1 cellular context compared by ENCODE assay signal in the genomic region with DNA sequence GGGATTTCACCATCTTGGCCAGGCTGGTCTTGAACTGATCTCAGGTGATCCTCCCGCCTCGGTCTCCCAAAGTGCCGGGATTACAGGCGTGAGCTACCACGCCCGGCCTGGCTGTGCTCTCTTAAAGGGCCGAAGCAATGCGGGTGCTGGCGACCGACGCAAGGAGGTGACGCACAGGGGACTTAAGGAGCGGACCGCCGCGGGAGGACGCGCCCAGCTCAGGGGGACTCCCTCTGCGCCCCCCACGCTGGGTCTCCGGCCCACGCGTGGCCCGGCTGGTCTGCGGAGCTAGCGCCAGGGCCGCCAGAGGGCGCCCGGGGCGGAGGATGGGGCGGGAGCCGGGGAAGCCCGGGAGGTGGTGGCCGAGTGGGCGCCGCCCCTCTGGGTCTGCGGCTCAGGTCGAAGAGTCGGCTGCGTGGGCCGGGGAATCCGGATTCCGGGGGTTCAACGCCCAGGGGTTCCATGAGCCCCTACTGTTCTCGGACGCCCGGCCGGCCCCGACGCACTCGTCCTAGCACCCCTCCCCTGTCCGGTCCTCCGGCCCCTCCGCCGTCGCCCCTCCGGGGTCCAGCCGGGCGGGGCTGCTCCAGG.
TF ChIP-seq lines count a peak whose summit lies in the region.

No MANE protein-coding gene starts in this region.

TF ChIP-seq in GM12878, 131 proteins besides CTCF, POLR2A, EP300 and RAD21 (continued from another document and continues in another):
- TF ChIP-seq, protein P1, sequence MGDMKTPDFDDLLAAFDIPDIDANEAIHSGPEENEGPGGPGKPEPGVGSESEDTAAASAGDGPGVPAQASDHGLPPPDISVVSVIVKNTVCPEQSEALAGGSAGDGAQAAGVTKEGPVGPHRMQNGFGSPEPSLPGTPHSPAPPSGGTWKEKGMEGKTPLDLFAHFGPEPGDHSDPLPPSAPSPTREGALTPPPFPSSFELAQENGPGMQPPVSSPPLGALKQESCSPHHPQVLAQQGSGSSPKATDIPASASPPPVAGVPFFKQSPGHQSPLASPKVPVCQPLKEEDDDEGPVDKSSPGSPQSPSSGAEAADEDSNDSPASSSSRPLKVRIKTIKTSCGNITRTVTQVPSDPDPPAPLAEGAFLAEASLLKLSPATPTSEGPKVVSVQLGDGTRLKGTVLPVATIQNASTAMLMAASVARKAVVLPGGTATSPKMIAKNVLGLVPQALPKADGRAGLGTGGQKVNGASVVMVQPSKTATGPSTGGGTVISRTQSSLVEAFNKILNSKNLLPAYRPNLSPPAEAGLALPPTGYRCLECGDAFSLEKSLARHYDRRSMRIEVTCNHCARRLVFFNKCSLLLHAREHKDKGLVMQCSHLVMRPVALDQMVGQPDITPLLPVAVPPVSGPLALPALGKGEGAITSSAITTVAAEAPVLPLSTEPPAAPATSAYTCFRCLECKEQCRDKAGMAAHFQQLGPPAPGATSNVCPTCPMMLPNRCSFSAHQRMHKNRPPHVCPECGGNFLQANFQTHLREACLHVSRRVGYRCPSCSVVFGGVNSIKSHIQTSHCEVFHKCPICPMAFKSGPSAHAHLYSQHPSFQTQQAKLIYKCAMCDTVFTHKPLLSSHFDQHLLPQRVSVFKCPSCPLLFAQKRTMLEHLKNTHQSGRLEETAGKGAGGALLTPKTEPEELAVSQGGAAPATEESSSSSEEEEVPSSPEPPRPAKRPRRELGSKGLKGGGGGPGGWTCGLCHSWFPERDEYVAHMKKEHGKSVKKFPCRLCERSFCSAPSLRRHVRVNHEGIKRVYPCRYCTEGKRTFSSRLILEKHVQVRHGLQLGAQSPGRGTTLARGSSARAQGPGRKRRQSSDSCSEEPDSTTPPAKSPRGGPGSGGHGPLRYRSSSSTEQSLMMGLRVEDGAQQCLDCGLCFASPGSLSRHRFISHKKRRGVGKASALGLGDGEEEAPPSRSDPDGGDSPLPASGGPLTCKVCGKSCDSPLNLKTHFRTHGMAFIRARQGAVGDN (IDR thresholded peaks at IDR 0.05) = no peak; the same call in 1 of the 2 replicates
- TF ChIP-seq RFX5 (IDR thresholded peaks at IDR 0.05; ENCODE audit: low read depth, low read length) = no peak
- peak; percentile 31; the same call in 1 of the 2 replicates for TF ChIP-seq EED (IDR thresholded peaks at IDR 0.05; ENCODE audit: low read depth)
- no peak for TF ChIP-seq CHD2 (IDR thresholded peaks at IDR 0.05; ENCODE audit: borderline replicate concordance, low read depth, low read length)
- TF ChIP-seq SMAD5 (IDR thresholded peaks at IDR 0.05; ENCODE audit: low read depth) = no peak
- TF ChIP-seq, protein P2, sequence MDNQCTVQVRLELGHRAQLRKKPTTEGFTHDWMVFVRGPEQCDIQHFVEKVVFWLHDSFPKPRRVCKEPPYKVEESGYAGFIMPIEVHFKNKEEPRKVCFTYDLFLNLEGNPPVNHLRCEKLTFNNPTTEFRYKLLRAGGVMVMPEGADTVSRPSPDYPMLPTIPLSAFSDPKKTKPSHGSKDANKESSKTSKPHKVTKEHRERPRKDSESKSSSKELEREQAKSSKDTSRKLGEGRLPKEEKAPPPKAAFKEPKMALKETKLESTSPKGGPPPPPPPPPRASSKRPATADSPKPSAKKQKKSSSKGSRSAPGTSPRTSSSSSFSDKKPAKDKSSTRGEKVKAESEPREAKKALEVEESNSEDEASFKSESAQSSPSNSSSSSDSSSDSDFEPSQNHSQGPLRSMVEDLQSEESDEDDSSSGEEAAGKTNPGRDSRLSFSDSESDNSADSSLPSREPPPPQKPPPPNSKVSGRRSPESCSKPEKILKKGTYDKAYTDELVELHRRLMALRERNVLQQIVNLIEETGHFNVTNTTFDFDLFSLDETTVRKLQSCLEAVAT (IDR thresholded peaks at IDR 0.05) = no peak
- TF ChIP-seq, protein P3, sequence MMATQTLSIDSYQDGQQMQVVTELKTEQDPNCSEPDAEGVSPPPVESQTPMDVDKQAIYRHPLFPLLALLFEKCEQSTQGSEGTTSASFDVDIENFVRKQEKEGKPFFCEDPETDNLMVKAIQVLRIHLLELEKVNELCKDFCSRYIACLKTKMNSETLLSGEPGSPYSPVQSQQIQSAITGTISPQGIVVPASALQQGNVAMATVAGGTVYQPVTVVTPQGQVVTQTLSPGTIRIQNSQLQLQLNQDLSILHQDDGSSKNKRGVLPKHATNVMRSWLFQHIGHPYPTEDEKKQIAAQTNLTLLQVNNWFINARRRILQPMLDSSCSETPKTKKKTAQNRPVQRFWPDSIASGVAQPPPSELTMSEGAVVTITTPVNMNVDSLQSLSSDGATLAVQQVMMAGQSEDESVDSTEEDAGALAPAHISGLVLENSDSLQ (IDR thresholded peaks at IDR 0.05) = no peak
- TF ChIP-seq CHD4 (IDR thresholded peaks at IDR 0.05) = 0 out of 2 replicates have a peak, but pooled peaks have one; percentile 68
- TF ChIP-seq TBL1XR1 (IDR thresholded peaks at IDR 0.05; ENCODE audit: low read depth, low read length) = no peak
- no peak for TF ChIP-seq CBFB (IDR thresholded peaks at IDR 0.05; ENCODE audit: low read depth)
- TF ChIP-seq IKZF2 (IDR thresholded peaks at IDR 0.05) = no peak
- TF ChIP-seq ZNF274 (IDR thresholded peaks at IDR 0.05; ENCODE audit: insufficient read depth, insufficient read length) = no peak
- TF ChIP-seq BCL11A (IDR thresholded peaks at IDR 0.05; ENCODE audit: low read depth, low read length) = no peak
- TF ChIP-seq, protein P4, sequence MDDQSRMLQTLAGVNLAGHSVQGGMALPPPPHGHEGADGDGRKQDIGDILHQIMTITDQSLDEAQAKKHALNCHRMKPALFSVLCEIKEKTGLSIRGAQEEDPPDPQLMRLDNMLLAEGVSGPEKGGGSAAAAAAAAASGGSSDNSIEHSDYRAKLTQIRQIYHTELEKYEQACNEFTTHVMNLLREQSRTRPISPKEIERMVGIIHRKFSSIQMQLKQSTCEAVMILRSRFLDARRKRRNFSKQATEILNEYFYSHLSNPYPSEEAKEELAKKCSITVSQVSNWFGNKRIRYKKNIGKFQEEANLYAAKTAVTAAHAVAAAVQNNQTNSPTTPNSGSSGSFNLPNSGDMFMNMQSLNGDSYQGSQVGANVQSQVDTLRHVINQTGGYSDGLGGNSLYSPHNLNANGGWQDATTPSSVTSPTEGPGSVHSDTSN (IDR thresholded peaks at IDR 0.05; ENCODE audit: insufficient replicate concordance, low read depth, low read length) = no peak
- no peak for TF ChIP-seq FOXM1 (IDR thresholded peaks at IDR 0.05; ENCODE audit: low read depth, low read length)
- TF ChIP-seq RB1 (IDR thresholded peaks at IDR 0.05; ENCODE audit: borderline replicate concordance) = 0 out of 2 replicates have a peak, but pooled peaks have one; percentile 60
- no peak for TF ChIP-seq ZBED1 (IDR thresholded peaks at IDR 0.05; ENCODE audit: borderline replicate concordance)
- TF ChIP-seq NR2C1 (IDR thresholded peaks at IDR 0.05) = no peak
- TF ChIP-seq NR2C2 (IDR thresholded peaks at IDR 0.05; ENCODE audit: borderline replicate concordance, control insufficient read depth, insufficient read length, low read depth) = no peak
- no peak for TF ChIP-seq MTA3 (IDR thresholded peaks at IDR 0.05; ENCODE audit: borderline replicate concordance, low read length)
- peak; percentile 21 to 72; a peak in 2 of 4 replicates for TF ChIP-seq BHLHE40 (IDR thresholded peaks at IDR 0.05; ENCODE audit: borderline replicate concordance in 1 of 2, low read depth in 2 of 2, low read length in 1 of 2)
- no peak for TF ChIP-seq SREBF1 (IDR thresholded peaks at IDR 0.05; ENCODE audit: low read length)
- TF ChIP-seq FOS (IDR thresholded peaks at IDR 0.05; ENCODE audit: borderline replicate concordance, extremely low read depth, insufficient read length) = no peak
- no peak; the same call in 1 of the 2 replicates for TF ChIP-seq CREB1 (IDR thresholded peaks at IDR 0.05; ENCODE audit: low read depth)
- TF ChIP-seq NR2F1 (conservative IDR thresholded peaks at IDR 0.05) = peak; percentile 81
- TF ChIP-seq, protein P5, sequence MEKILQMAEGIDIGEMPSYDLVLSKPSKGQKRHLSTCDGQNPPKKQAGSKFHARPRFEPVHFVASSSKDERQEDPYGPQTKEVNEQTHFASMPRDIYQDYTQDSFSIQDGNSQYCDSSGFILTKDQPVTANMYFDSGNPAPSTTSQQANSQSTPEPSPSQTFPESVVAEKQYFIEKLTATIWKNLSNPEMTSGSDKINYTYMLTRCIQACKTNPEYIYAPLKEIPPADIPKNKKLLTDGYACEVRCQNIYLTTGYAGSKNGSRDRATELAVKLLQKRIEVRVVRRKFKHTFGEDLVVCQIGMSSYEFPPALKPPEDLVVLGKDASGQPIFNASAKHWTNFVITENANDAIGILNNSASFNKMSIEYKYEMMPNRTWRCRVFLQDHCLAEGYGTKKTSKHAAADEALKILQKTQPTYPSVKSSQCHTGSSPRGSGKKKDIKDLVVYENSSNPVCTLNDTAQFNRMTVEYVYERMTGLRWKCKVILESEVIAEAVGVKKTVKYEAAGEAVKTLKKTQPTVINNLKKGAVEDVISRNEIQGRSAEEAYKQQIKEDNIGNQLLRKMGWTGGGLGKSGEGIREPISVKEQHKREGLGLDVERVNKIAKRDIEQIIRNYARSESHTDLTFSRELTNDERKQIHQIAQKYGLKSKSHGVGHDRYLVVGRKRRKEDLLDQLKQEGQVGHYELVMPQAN (conservative IDR thresholded peaks at IDR 0.05) = peak; percentile 37
- no peak for TF ChIP-seq NFIC (IDR thresholded peaks at IDR 0.05; ENCODE audit: low read depth, low read length)
- TF ChIP-seq, protein P6, sequence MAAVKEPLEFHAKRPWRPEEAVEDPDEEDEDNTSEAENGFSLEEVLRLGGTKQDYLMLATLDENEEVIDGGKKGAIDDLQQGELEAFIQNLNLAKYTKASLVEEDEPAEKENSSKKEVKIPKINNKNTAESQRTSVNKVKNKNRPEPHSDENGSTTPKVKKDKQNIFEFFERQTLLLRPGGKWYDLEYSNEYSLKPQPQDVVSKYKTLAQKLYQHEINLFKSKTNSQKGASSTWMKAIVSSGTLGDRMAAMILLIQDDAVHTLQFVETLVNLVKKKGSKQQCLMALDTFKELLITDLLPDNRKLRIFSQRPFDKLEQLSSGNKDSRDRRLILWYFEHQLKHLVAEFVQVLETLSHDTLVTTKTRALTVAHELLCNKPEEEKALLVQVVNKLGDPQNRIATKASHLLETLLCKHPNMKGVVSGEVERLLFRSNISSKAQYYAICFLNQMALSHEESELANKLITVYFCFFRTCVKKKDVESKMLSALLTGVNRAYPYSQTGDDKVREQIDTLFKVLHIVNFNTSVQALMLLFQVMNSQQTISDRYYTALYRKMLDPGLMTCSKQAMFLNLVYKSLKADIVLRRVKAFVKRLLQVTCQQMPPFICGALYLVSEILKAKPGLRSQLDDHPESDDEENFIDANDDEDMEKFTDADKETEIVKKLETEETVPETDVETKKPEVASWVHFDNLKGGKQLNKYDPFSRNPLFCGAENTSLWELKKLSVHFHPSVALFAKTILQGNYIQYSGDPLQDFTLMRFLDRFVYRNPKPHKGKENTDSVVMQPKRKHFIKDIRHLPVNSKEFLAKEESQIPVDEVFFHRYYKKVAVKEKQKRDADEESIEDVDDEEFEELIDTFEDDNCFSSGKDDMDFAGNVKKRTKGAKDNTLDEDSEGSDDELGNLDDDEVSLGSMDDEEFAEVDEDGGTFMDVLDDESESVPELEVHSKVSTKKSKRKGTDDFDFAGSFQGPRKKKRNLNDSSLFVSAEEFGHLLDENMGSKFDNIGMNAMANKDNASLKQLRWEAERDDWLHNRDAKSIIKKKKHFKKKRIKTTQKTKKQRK (IDR thresholded peaks at IDR 0.05; ENCODE audit: low read depth, low read length) = no peak
- TF ChIP-seq, protein P7, sequence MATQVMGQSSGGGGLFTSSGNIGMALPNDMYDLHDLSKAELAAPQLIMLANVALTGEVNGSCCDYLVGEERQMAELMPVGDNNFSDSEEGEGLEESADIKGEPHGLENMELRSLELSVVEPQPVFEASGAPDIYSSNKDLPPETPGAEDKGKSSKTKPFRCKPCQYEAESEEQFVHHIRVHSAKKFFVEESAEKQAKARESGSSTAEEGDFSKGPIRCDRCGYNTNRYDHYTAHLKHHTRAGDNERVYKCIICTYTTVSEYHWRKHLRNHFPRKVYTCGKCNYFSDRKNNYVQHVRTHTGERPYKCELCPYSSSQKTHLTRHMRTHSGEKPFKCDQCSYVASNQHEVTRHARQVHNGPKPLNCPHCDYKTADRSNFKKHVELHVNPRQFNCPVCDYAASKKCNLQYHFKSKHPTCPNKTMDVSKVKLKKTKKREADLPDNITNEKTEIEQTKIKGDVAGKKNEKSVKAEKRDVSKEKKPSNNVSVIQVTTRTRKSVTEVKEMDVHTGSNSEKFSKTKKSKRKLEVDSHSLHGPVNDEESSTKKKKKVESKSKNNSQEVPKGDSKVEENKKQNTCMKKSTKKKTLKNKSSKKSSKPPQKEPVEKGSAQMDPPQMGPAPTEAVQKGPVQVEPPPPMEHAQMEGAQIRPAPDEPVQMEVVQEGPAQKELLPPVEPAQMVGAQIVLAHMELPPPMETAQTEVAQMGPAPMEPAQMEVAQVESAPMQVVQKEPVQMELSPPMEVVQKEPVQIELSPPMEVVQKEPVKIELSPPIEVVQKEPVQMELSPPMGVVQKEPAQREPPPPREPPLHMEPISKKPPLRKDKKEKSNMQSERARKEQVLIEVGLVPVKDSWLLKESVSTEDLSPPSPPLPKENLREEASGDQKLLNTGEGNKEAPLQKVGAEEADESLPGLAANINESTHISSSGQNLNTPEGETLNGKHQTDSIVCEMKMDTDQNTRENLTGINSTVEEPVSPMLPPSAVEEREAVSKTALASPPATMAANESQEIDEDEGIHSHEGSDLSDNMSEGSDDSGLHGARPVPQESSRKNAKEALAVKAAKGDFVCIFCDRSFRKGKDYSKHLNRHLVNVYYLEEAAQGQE (IDR thresholded peaks at IDR 0.05; ENCODE audit: low read depth, low read length) = no peak
- TF ChIP-seq, protein P8, sequence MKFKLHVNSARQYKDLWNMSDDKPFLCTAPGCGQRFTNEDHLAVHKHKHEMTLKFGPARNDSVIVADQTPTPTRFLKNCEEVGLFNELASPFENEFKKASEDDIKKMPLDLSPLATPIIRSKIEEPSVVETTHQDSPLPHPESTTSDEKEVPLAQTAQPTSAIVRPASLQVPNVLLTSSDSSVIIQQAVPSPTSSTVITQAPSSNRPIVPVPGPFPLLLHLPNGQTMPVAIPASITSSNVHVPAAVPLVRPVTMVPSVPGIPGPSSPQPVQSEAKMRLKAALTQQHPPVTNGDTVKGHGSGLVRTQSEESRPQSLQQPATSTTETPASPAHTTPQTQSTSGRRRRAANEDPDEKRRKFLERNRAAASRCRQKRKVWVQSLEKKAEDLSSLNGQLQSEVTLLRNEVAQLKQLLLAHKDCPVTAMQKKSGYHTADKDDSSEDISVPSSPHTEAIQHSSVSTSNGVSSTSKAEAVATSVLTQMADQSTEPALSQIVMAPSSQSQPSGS (IDR thresholded peaks at IDR 0.05; ENCODE audit: low read length) = no peak
- TF ChIP-seq WRNIP1 (IDR thresholded peaks at IDR 0.05; ENCODE audit: borderline replicate concordance, low read depth, low read length) = no peak
- peak; percentile 92 for TF ChIP-seq SMARCA5 (IDR thresholded peaks at IDR 0.05)
- TF ChIP-seq EGR1 (IDR thresholded peaks at IDR 0.05; ENCODE audit: borderline replicate concordance in 1 of 2, low read depth in 2 of 2, low read length in 2 of 2) = peak in 1 of 2 experiments; percentile 82; a peak in 2 of 3 replicates
- no peak for TF ChIP-seq SMAD1 (IDR thresholded peaks at IDR 0.05; ENCODE audit: low read depth, partially characterized antibody)
- TF ChIP-seq HDAC2 (IDR thresholded peaks at IDR 0.05) = no peak
